In genomic region chr6:1873781-1874180, GRCh38 we compare ENCODE assay signal across 9 cellular contexts.
"Had no signal": no experiment of that assay in that cellular context is flagged by ENCODE, and none has a peak within 500 bp of the region (broad histone marks: within the 10 kb centered on the region; RNA-seq: fewer than 3 reads in every experiment).

No MANE protein-coding gene starts in this region.

- DNase-seq: activated effector memory CD4-positive, alpha-beta T cell treated with Interleukin-2 at 50 U/mL for 16 hours; activated T-cell treated with anti-CD3 and anti-CD28 coated beads, Interleukin-2, amount 50 U/mL, for 1 hour; amniotic stem cell; brain microvascular endothelial cell; cerebellar nuclear complex; heart left ventricle; upper lobe of right lung had no signal

- ATAC-seq: activated naive CD4-positive, alpha-beta T cell treated with anti-CD3 and anti-CD28 coated beads, Interleukin-2, amount 50 U/mL, for 72 hours; heart left ventricle; stimulated activated effector memory CD8-positive, alpha-beta T cell treated with anti-CD3 and anti-CD28 coated beads, Interleukin-12 subunit alpha, Interleukin-12 subunit beta, amount 100 ng/mL, for 72 hours; upper lobe of right lung had no signal

- H3K27ac ChIP-seq: brain microvascular endothelial cell, heart left ventricle, upper lobe of right lung had no signal
